8 cellular contexts compared by ENCODE assay signal in the genomic region with DNA sequence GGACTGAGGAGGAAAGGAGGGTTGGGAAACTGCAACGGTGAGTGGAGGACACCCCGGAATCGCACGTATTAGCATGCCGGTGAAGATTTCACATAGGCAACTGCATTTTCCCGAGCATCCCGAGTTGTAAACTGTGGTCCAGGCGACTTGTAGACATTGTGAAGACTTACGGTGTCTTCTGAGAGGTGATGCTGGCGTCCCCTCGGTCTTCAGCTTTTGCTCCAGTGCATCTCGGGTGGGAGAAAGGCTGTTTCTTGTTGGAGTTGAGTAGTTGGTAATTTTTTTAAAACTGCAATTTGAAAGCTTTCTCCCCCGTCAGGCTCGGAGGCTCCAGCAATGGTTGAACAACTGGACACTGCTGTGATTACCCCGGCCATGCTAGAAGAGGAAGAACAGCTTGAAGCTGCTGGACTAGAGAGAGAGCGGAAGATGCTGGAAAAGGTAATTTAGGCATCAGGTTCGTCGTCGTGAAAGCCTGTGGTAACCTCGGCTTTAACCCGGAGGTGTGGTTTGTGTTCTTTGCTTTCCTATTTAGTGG. TPM values are rescaled to one million over a fixed set of nuclear protein-coding genes. Genes with fewer than 3 reads are reported as not detected.
A peak's percentile ranks its signal among the peaks of the same experiment; 100 is the strongest.
DNase-seq lines count a peak whose midpoint lies in the region; ATAC-seq and TF ChIP-seq lines count a peak whose summit lies in the region.

No MANE protein-coding gene starts in this region.

- H3K4me2 ChIP-seq in DND-41 (ENCODE audit: insufficient read depth, low read length): peak overlapping the region; percentile 94

- H3K4me3 ChIP-seq in DND-41 (ENCODE audit: low read depth in 1 of 2, low read length in 2 of 2) (peak overlapping the region; percentile 82 to 97), WI38 (ENCODE audit: low read depth, low read length) (peak overlapping the region; percentile 93), fibroblast of villous mesenchyme (ENCODE audit: low read depth, low read length) (peak overlapping the region; percentile 98), neuron (ENCODE audit: low read length) (peak overlapping the region; percentile 84)

- H3K27me3 ChIP-seq in DND-41 (ENCODE audit: insufficient read depth, low read length, poor library complexity): peaks cover 3% of the 10 kb centered on the region
- no peaks in the 10 kb centered on the region for H3K27me3 ChIP-seq in neuron (ENCODE audit: insufficient read depth, low read length)

- H3K9ac ChIP-seq in DND-41 (ENCODE audit: low read depth, low read length): peak overlapping the region; percentile 95

- H4K20me1 ChIP-seq in DND-41 (ENCODE audit: insufficient read depth, low read length): peaks cover 19% of the 10 kb centered on the region; the same call in 1 of the 2 replicates

- ATAC-seq in DND-41 (ENCODE audit: insufficient read depth, low read depth): peak; percentile 25; the same call in 1 of the 3 replicates
- peak; percentile 21 for ATAC-seq in GM19455 (IDR thresholded peaks at IDR 0.05; ENCODE audit: unreplicated experiment)
- no peak for ATAC-seq in HG03280 (IDR thresholded peaks at IDR 0.05; ENCODE audit: unreplicated experiment)

- H3K4me1 ChIP-seq in DND-41 (ENCODE audit: insufficient read depth, low read length): peaks cover 48% of the 10 kb centered on the region
- H3K4me1 ChIP-seq in neuron (ENCODE audit: insufficient read depth, low read length): peaks cover 18% of the 10 kb centered on the region

- H3K36me3 ChIP-seq in DND-41 (ENCODE audit: insufficient read depth, low read length) (peaks cover 47% of the 10 kb centered on the region), neuron (ENCODE audit: insufficient read depth, low read length) (peaks cover 16% of the 10 kb centered on the region)

- peaks cover 54% of the 10 kb centered on the region for H3K79me2 ChIP-seq in DND-41 (ENCODE audit: insufficient read depth, low read length)

- no peak for TF ChIP-seq CTCF in DND-41 (IDR thresholded peaks at IDR 0.05; ENCODE audit: borderline replicate concordance, extremely low read depth, low read length, poor library complexity, severe bottlenecking)
- TF ChIP-seq CTCF in WI38 (IDR thresholded peaks at IDR 0.05; ENCODE audit: low read depth, low read length): no peak
- no peak for TF ChIP-seq CTCF in fibroblast of villous mesenchyme (IDR thresholded peaks at IDR 0.05; ENCODE audit: insufficient read depth, low read depth, low read length)

- peak overlapping the region; percentile 98 for H2AFZ ChIP-seq in DND-41 (ENCODE audit: low read depth, low read length)
- peak overlapping the region; percentile 73 for H2AFZ ChIP-seq in neuron (ENCODE audit: low read depth, low read length)

- DNase-seq in DND-41 (no peak), HuH-7 (ENCODE audit: low spot score) (peak; percentile 17), fibroblast of villous mesenchyme (ENCODE audit: low read depth) (peak; percentile 33), epidermal melanocyte (ENCODE audit: insufficient read length, low spot score) (no peak)

- no peaks in the 10 kb centered on the region for H3K9me3 ChIP-seq in DND-41 (ENCODE audit: insufficient read depth, low read length, severe bottlenecking)
- no peaks in the 10 kb centered on the region for H3K9me3 ChIP-seq in neuron (ENCODE audit: low read length)

- peak overlapping the region; percentile 93 for H3K27ac ChIP-seq in DND-41 (ENCODE audit: low read length)

RNA-seq across cellular contexts. Expression of gene HELLS, which starts 0.5 kb away (rescaled TPM):
- total RNA-seq in fibroblast of villous mesenchyme: 38.7 and 39.7 TPM in 2 replicates

Comparison
In these comparisons a context has a peak if more than half of its experiments do, and no peak if none do; other contexts are left out.
1. DNase-seq: peak in HuH-7 (single experiment) and fibroblast of villous mesenchyme (single experiment); none in DND-41 (single experiment) and epidermal melanocyte (single experiment).
2. Peak in every context shown above with its lines, with median percentiles within 50 percentile points of each other: H3K4me3 ChIP-seq.